Comparison of ENCODE assay signal across 1 cellular context in the genomic region with DNA sequence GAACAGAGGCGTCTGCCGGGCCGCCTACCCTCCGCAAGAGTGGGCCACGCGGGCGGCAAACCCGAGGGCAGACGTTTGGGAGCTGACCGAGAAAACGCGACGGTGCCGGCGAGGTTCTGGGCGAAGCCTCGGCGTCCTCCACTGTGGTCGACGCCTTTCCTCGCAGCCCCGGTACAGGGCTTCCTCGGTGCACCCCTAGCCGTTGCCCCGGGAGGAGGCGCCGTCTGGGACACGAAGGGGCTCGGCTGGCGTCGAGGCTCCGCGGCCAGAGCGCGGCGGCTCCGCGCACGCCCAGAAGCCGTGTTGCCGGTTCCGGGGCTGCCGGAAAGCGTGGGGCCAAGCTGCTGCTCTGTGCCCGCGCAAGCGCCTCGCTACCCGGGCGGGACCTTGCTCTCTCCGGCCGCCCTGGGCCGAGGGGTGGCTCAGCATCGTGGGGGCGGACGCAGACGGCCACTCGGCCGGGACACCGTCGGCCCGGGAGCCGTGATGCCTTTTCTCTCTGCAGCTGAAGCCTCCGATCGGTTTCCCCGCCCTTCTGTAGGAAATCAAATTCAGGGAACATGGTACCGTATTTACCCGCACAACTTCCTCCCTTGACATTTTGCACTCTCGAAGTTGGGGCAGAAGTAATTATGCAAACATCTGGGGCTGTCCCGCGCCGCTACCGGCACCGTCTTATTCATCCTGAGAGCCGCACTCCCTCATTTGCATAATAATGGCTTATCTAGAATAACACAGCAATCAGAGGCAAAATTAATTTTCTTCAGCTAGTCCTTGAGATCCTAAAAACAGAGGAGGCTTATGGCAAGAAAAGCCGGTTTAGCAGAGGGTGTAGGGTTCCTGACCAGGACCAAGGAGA.
TF ChIP-seq lines count a peak whose summit lies in the region.

No MANE protein-coding gene starts in this region.

TF ChIP-seq in GM23338, 12 proteins besides CTCF, POLR2A, EP300 and RAD21 (continued from another document):
- TF ChIP-seq, protein P1, sequence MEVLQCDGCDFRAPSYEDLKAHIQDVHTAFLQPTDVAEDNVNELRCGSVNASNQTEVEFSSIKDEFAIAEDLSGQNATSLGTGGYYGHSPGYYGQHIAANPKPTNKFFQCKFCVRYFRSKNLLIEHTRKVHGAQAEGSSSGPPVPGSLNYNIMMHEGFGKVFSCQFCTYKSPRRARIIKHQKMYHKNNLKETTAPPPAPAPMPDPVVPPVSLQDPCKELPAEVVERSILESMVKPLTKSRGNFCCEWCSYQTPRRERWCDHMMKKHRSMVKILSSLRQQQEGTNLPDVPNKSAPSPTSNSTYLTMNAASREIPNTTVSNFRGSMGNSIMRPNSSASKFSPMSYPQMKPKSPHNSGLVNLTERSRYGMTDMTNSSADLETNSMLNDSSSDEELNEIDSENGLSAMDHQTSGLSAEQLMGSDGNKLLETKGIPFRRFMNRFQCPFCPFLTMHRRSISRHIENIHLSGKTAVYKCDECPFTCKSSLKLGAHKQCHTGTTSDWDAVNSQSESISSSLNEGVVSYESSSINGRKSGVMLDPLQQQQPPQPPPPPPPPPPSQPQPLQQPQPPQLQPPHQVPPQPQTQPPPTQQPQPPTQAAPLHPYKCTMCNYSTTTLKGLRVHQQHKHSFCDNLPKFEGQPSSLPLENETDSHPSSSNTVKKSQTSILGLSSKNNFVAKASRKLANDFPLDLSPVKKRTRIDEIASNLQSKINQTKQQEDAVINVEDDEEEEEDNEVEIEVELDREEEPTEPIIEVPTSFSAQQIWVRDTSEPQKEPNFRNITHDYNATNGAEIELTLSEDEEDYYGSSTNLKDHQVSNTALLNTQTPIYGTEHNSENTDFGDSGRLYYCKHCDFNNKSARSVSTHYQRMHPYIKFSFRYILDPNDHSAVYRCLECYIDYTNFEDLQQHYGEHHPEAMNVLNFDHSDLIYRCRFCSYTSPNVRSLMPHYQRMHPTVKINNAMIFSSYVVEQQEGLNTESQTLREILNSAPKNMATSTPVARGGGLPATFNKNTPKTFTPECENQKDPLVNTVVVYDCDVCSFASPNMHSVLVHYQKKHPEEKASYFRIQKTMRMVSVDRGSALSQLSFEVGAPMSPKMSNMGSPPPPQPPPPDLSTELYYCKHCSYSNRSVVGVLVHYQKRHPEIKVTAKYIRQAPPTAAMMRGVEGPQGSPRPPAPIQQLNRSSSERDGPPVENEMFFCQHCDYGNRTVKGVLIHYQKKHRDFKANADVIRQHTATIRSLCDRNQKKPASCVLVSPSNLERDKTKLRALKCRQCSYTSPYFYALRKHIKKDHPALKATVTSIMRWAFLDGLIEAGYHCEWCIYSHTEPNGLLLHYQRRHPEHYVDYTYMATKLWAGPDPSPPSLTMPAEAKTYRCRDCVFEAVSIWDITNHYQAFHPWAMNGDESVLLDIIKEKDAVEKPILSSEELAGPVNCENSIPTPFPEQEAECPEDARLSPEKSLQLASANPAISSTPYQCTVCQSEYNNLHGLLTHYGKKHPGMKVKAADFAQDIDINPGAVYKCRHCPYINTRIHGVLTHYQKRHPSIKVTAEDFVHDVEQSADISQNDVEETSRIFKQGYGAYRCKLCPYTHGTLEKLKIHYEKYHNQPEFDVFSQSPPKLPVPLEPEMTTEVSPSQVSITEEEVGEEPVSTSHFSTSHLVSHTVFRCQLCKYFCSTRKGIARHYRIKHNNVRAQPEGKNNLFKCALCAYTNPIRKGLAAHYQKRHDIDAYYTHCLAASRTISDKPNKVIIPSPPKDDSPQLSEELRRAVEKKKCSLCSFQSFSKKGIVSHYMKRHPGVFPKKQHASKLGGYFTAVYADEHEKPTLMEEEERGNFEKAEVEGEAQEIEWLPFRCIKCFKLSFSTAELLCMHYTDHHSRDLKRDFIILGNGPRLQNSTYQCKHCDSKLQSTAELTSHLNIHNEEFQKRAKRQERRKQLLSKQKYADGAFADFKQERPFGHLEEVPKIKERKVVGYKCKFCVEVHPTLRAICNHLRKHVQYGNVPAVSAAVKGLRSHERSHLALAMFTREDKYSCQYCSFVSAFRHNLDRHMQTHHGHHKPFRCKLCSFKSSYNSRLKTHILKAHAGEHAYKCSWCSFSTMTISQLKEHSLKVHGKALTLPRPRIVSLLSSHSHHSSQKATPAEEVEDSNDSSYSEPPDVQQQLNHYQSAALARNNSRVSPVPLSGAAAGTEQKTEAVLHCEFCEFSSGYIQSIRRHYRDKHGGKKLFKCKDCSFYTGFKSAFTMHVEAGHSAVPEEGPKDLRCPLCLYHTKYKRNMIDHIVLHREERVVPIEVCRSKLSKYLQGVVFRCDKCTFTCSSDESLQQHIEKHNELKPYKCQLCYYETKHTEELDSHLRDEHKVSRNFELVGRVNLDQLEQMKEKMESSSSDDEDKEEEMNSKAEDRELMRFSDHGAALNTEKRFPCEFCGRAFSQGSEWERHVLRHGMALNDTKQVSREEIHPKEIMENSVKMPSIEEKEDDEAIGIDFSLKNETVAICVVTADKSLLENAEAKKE (CRISPR knock-in tag; IDR thresholded peaks at IDR 0.05), result no peak
